ENCODE assay signal across 8 cellular contexts in genomic region chr2:135530313-135531230, GRCh38. TPM values are rescaled to one million over a fixed set of nuclear protein-coding genes. Genes with fewer than 3 reads are reported as not detected.
DNase-seq lines count a peak whose midpoint lies in the region; ATAC-seq, FAIRE-seq and TF ChIP-seq lines count a peak whose summit lies in the region.

Gene ZRANB3, minus strand, starts transcription at chr2:135531218.

- TF ChIP-seq POLR2A in H54 (IDR thresholded peaks at IDR 0.05; ENCODE audit: low read depth, low read length) = no peak; the same call in 1 of the 2 replicates

- H3K27ac Mint-ChIP-seq in activated T-helper 17 cell treated with anti-CD3 and anti-CD28 coated beads, Interleukin-2, amount 50 U/mL, for 72 hours = peak within 1 kb of the TSS; percentile 41
- peak within 1 kb of the TSS in 8 of 10 donors; percentile 24 to 94 (median 84) for H3K27ac Mint-ChIP-seq in naive thymus-derived CD8-positive, alpha-beta T cell
- no peak within 1 kb of the TSS for H3K27ac Mint-ChIP-seq in stimulated activated memory B cell treated with anti-CD40 and anti-IgM and Interleukin-4, amounts not matched to agents 10 μg/mL and 1 μg/mL and 100 μg/mL, for 72 hours

- H3K36me3 Mint-ChIP-seq in activated T-helper 17 cell treated with anti-CD3 and anti-CD28 coated beads, Interleukin-2, amount 50 U/mL, for 72 hours (ENCODE audit: low read depth) = no peaks in the 10 kb centered on the region
- no peaks in the 10 kb centered on the region for H3K36me3 Mint-ChIP-seq in naive thymus-derived CD8-positive, alpha-beta T cell
- no peaks in the 10 kb centered on the region for H3K36me3 Mint-ChIP-seq in stimulated activated memory B cell treated with anti-CD40 and anti-IgM and Interleukin-4, amounts not matched to agents 10 μg/mL and 1 μg/mL and 100 μg/mL, for 72 hours

- FAIRE-seq in H54 (lab: Jason Lieb, UNC) = no peak

- H3K9me3 Mint-ChIP-seq in activated T-helper 17 cell treated with anti-CD3 and anti-CD28 coated beads, Interleukin-2, amount 50 U/mL, for 72 hours = no peaks in the 10 kb centered on the region
- H3K9me3 Mint-ChIP-seq in naive thymus-derived CD8-positive, alpha-beta T cell = no peaks in the 10 kb centered on the region
- H3K9me3 Mint-ChIP-seq in stimulated activated memory B cell treated with anti-CD40 and anti-IgM and Interleukin-4, amounts not matched to agents 10 μg/mL and 1 μg/mL and 100 μg/mL, for 72 hours = no peaks in the 10 kb centered on the region

- H3K27me3 Mint-ChIP-seq in activated T-helper 17 cell treated with anti-CD3 and anti-CD28 coated beads, Interleukin-2, amount 50 U/mL, for 72 hours = no peaks in the 10 kb centered on the region
- no peaks in the 10 kb centered on the region for H3K27me3 Mint-ChIP-seq in naive thymus-derived CD8-positive, alpha-beta T cell
- no peaks in the 10 kb centered on the region for H3K27me3 Mint-ChIP-seq in stimulated activated memory B cell treated with anti-CD40 and anti-IgM and Interleukin-4, amounts not matched to agents 10 μg/mL and 1 μg/mL and 100 μg/mL, for 72 hours

- H3K4me3 Mint-ChIP-seq in activated T-helper 17 cell treated with anti-CD3 and anti-CD28 coated beads, Interleukin-2, amount 50 U/mL, for 72 hours = no peak within 1 kb of the TSS
- no peak within 1 kb of the TSS for H3K4me3 Mint-ChIP-seq in naive thymus-derived CD8-positive, alpha-beta T cell
- H3K4me3 Mint-ChIP-seq in stimulated activated memory B cell treated with anti-CD40 and anti-IgM and Interleukin-4, amounts not matched to agents 10 μg/mL and 1 μg/mL and 100 μg/mL, for 72 hours = no peak within 1 kb of the TSS

- peak; percentile 70 for ATAC-seq in activated T-helper 17 cell treated with anti-CD3 and anti-CD28 coated beads, Interleukin-2, amount 50 U/mL, for 72 hours (replicated peaks)
- ATAC-seq in naive thymus-derived CD8-positive, alpha-beta T cell = peak; percentile 78 to 79
- peak; percentile 88 for ATAC-seq in stimulated activated memory B cell treated with anti-CD40 and anti-IgM and Interleukin-4, amounts not matched to agents 10 μg/mL and 1 μg/mL and 100 μg/mL, for 72 hours

- DNase-seq in EL (peak; percentile 99), H54 (ENCODE audit: insufficient read length, low spot score) (peak; percentile 61), LoVo (ENCODE audit: low spot score) (peak; percentile 94), RPMI8226 (peak; percentile 97), fibroblast of mammary gland (ENCODE audit: low read depth) (peak; percentile 98)
- peak; percentile 80 to 98 (median 96) for DNase-seq in naive thymus-derived CD8-positive, alpha-beta T cell

- POLR2A ChIA-PET in naive thymus-derived CD8-positive, alpha-beta T cell (lab: Charles Lee) = interaction anchor here (0.5 to 2.4 kb wide), 11 partner anchors 54 to 1409 kb away, joined by 3 to 14 read pairs (median 5); partner anchors contain the start of genes CCNT2, MCM6, RAB3GAP1 and UBXN4

- peak within 1 kb of the TSS; percentile 74 for H3K4me3 ChIP-seq in fibroblast of mammary gland (ENCODE audit: control insufficient read depth, low read depth, low read length)

- peaks cover 10% of the 10 kb centered on the region for H3K4me1 Mint-ChIP-seq in activated T-helper 17 cell treated with anti-CD3 and anti-CD28 coated beads, Interleukin-2, amount 50 U/mL, for 72 hours
- H3K4me1 Mint-ChIP-seq in naive thymus-derived CD8-positive, alpha-beta T cell = peaks cover 3 to 35% (median 30%) of the 10 kb centered on the region in 4 donors
- H3K4me1 Mint-ChIP-seq in stimulated activated memory B cell treated with anti-CD40 and anti-IgM and Interleukin-4, amounts not matched to agents 10 μg/mL and 1 μg/mL and 100 μg/mL, for 72 hours = peaks cover 28% of the 10 kb centered on the region

- TF ChIP-seq CTCF in fibroblast of mammary gland (conservative IDR thresholded peaks at IDR 0.05; ENCODE audit: control insufficient read depth, insufficient read depth, low read depth, low read length) = no peak

RNA-seq across cellular contexts. Expression of gene ZRANB3, which starts in this region (rescaled TPM):
- 10 to 100 TPM in 1 of 2 donors, 1 to 10 TPM in 1; 8.6 to 20.0 TPM for total RNA-seq in activated T-helper 17 cell treated with anti-CD3 and anti-CD28 coated beads, Interleukin-2, amount 50 U/mL, for 72 hours
- 1 to 10 TPM; 6.8 to 9.1 TPM for total RNA-seq in naive thymus-derived CD8-positive, alpha-beta T cell
- polyA plus RNA-seq in naive thymus-derived CD8-positive, alpha-beta T cell = 1 to 10 TPM; 3.7 to 6.7 (median 5.9) TPM

Comparison
In these comparisons a context has a peak if more than half of its experiments do, and no peak if none do; other contexts are left out.
1. Peak in every context shown above with its lines: DNase-seq, ATAC-seq and H3K4me3 ChIP-seq.